ENCODE assay signal across 13 cellular contexts in genomic region chr15:33985287-33985686, GRCh38. TPM values are rescaled to one million over a fixed set of nuclear protein-coding genes. Genes with fewer than 3 reads are reported as not detected.
DNase-seq lines count a peak whose midpoint lies in the region; ATAC-seq and TF ChIP-seq lines count a peak whose summit lies in the region.
"Had no signal": no experiment of that assay in that cellular context is flagged by ENCODE, and none has a peak within 500 bp of the region (broad histone marks: within the 10 kb centered on the region; RNA-seq: fewer than 3 reads in every experiment).

No MANE protein-coding gene starts in this region.

- no peak overlapping the region for H4K91ac ChIP-seq in H9 (ENCODE audit: insufficient read length, low read depth, low read length)

- H3K23me2 ChIP-seq in H9 (ENCODE audit: insufficient read length, low read depth, low read length, poor library complexity, severe bottlenecking) = no peaks in the 10 kb centered on the region

- DNase-seq in H9 = no peak
- DNase-seq in foreskin melanocyte = peak; percentile 45
- DNase-seq in smooth muscle cell (lab: John Stamatoyannopoulos, UW; ENCODE audit: unreplicated experiment) = no peak
- no peak for DNase-seq in right lobe of liver
- DNase-seq in HEK293T (ENCODE audit: extremely low spot score) = no peak
- no peak for DNase-seq in activated CD8-positive, alpha-beta memory T cell treated with anti-CD3 and anti-CD28 coated beads, Interleukin-2, amount 50 U/mL, for 4 hours
- no peak for DNase-seq in activated naive CD8-positive, alpha-beta T cell treated with anti-CD3 and anti-CD28 coated beads for 36 hours
- DNase-seq: effector CD8-positive, alpha-beta T cell; NCI-H187 treated with DMSO at 0.1 percent for 48 hours; ovary; PC-9 had no signal

- no peak overlapping the region for H2BK5ac ChIP-seq in H9 (ENCODE audit: insufficient read length, low read length)

- H3K9me3 ChIP-seq in H9 (ENCODE audit: control insufficient read depth, low read depth, low read length) = no peaks in the 10 kb centered on the region
- no peaks in the 10 kb centered on the region for H3K9me3 ChIP-seq in smooth muscle cell (replicated peaks; ENCODE audit: low read depth)
- H3K9me3 ChIP-seq in right lobe of liver = no peaks in the 10 kb centered on the region
- H3K9me3 ChIP-seq: ovary had no signal

- no peak overlapping the region for H2BK120ac ChIP-seq in H9 (ENCODE audit: low read depth, low read length, poor library complexity, severe bottlenecking)

- no peak overlapping the region for H2BK15ac ChIP-seq in H9 (ENCODE audit: low read depth, low read length)

- no peak overlapping the region for H3K18ac ChIP-seq in H9 (ENCODE audit: insufficient read length, low read depth, low read length)

- H3T11ph ChIP-seq in H9 (ENCODE audit: low read length) = no peak overlapping the region

- POLR2A ChIA-PET in HEK293T (lab: Yijun Ruan, JAX) = no interaction called here

- no peak overlapping the region for H4K8ac ChIP-seq in H9 (replicated peaks; ENCODE audit: insufficient read length, low read depth, low read length)

- no peak overlapping the region for H2AK5ac ChIP-seq in H9 (ENCODE audit: insufficient read length, low read length)

- no peak overlapping the region for H3K27ac ChIP-seq in H9 (ENCODE audit: insufficient read length, low read depth, low read length)
- H3K27ac ChIP-seq in angular gyrus (ENCODE audit: low read depth, low read length) = peak overlapping the region; percentile 62
- peak overlapping the region; percentile 64 for H3K27ac ChIP-seq in smooth muscle cell (ENCODE audit: low read depth)
- no peak overlapping the region for H3K27ac ChIP-seq in right lobe of liver
- H3K27ac ChIP-seq: ovary, PC-9 had no signal

- no peaks in the 10 kb centered on the region for H3K4me1 ChIP-seq in H9 (ENCODE audit: insufficient read depth, low read length)
- peaks cover 3% of the 10 kb centered on the region for H3K4me1 ChIP-seq in smooth muscle cell (ENCODE audit: low read depth)
- H3K4me1 ChIP-seq in right lobe of liver = no peaks in the 10 kb centered on the region

- no peaks in the 10 kb centered on the region for H3K79me1 ChIP-seq in H9 (ENCODE audit: insufficient read depth, low read depth, low read length, poor library complexity, severe bottlenecking)

- H3K27ac Mint-ChIP-seq in H9 = peak overlapping the region in 2 of 3 experiments; percentile 46 to 57; a peak in 2 of 7 replicates
- no peak overlapping the region for H3K27ac Mint-ChIP-seq in activated naive CD8-positive, alpha-beta T cell treated with anti-CD3 and anti-CD28 coated beads for 36 hours

- H3K56ac ChIP-seq in H9 (ENCODE audit: insufficient read length, low read depth, low read length) = no peak overlapping the region

- H3K4me3 Mint-ChIP-seq in H9 = no peak overlapping the region
- no peak overlapping the region for H3K4me3 Mint-ChIP-seq in activated naive CD8-positive, alpha-beta T cell treated with anti-CD3 and anti-CD28 coated beads for 36 hours

- no peaks in the 10 kb centered on the region; a peak in 1 of 7 replicates for H3K36me3 Mint-ChIP-seq in H9 (ENCODE audit: insufficient read depth in 1 of 3, low read depth in 3 of 3)
- H3K36me3 Mint-ChIP-seq in activated naive CD8-positive, alpha-beta T cell treated with anti-CD3 and anti-CD28 coated beads for 36 hours = peaks cover 2% of the 10 kb centered on the region

- H3K4me1 Mint-ChIP-seq in H9 = peaks cover 9 to 16% of the 10 kb centered on the region in 2 experiments
- H3K4me1 Mint-ChIP-seq in activated naive CD8-positive, alpha-beta T cell treated with anti-CD3 and anti-CD28 coated beads for 36 hours = peaks cover 14% of the 10 kb centered on the region

- H2BK20ac ChIP-seq in H9 (ENCODE audit: low read depth, low read length, poor library complexity, severe bottlenecking) = no peak overlapping the region

- no CpG with 5 or more reads among the region's 1 CpG for WGBS in H9 (ENCODE audit: extremely low coverage, insufficient read length, low lambda C conversion rate)
- 62% methylated on average over 1 of the region's 1 CpG for WGBS in smooth muscle cell (ENCODE audit: low lambda C conversion rate)
- WGBS in right lobe of liver (ENCODE audit: insufficient coverage, low coverage, low lambda C conversion rate, missing lambda C conversion rate) = 50% methylated on average over 1 of the region's 1 CpG

- no peaks in the 10 kb centered on the region for H3K27me3 ChIP-seq in H9 (ENCODE audit: insufficient read depth, low read length)
- no peaks in the 10 kb centered on the region for H3K27me3 ChIP-seq in smooth muscle cell (ENCODE audit: low read depth)
- H3K27me3 ChIP-seq in right lobe of liver = no peaks in the 10 kb centered on the region
- H3K27me3 ChIP-seq: ovary had no signal

- no peak for ATAC-seq in right lobe of liver

- intact Hi-C loops in right lobe of liver (cut with DNase I) = no loop called here

- H3K79me2 ChIP-seq in H9 (ENCODE audit: insufficient read depth, low read length) = no peaks in the 10 kb centered on the region; the same call in 1 of the 2 replicates
- no peaks in the 10 kb centered on the region for H3K79me2 ChIP-seq in smooth muscle cell (ENCODE audit: low read depth)

- no peaks in the 10 kb centered on the region for H3K27me3 Mint-ChIP-seq in H9 (ENCODE audit: low read depth)
- no peaks in the 10 kb centered on the region for H3K27me3 Mint-ChIP-seq in activated naive CD8-positive, alpha-beta T cell treated with anti-CD3 and anti-CD28 coated beads for 36 hours

- no peak overlapping the region for H3K9ac ChIP-seq in H9 (ENCODE audit: extremely low read depth, insufficient read length, low read length)
- H3K9ac ChIP-seq in smooth muscle cell (ENCODE audit: low read depth) = peak overlapping the region; percentile 42

- no peaks in the 10 kb centered on the region for H3K9me3 Mint-ChIP-seq in H9
- H3K9me3 Mint-ChIP-seq in activated naive CD8-positive, alpha-beta T cell treated with anti-CD3 and anti-CD28 coated beads for 36 hours = no peaks in the 10 kb centered on the region

- H3K14ac ChIP-seq in H9 (ENCODE audit: insufficient read depth, low read length) = no peak overlapping the region

- H3K23ac ChIP-seq in H9 (ENCODE audit: insufficient read length, low read depth, low read length) = no peak overlapping the region

- H3K4me2 ChIP-seq in H9 (ENCODE audit: insufficient read depth, insufficient read length, low read length) = no peak overlapping the region
- H3K4me2 ChIP-seq in smooth muscle cell = no peak overlapping the region
- H3K4me2 ChIP-seq: PC-9 had no signal

- no peak overlapping the region for H3K4ac ChIP-seq in H9 (ENCODE audit: low read depth, low read length)

- no peaks in the 10 kb centered on the region for H3F3A ChIP-seq in smooth muscle cell (ENCODE audit: low read depth)

- H2BK12ac ChIP-seq in H9 (ENCODE audit: insufficient read length, low read depth, low read length) = no peak overlapping the region

- TF ChIP-seq CTCF in H9 (conservative IDR thresholded peaks at IDR 0.05) (no peak), smooth muscle cell (IDR thresholded peaks at IDR 0.05; ENCODE audit: borderline replicate concordance, insufficient read depth, poor library complexity, severe bottlenecking) (no peak), right lobe of liver (IDR thresholded peaks at IDR 0.05) (no peak)

- no peak overlapping the region for H4K5ac ChIP-seq in H9 (ENCODE audit: insufficient read length, low read depth, low read length)

- H3K36me3 ChIP-seq in smooth muscle cell (ENCODE audit: low read depth) = no peaks in the 10 kb centered on the region
- no peaks in the 10 kb centered on the region for H3K36me3 ChIP-seq in right lobe of liver
- H3K36me3 ChIP-seq: ovary had no signal

- no peaks in the 10 kb centered on the region for H4K20me1 ChIP-seq in H9 (ENCODE audit: control insufficient read depth, insufficient read depth, insufficient read length)
- no peaks in the 10 kb centered on the region for H4K20me1 ChIP-seq in smooth muscle cell (ENCODE audit: low read depth)

- no peak overlapping the region for H3K4me3 ChIP-seq in smooth muscle cell
- no peak overlapping the region for H3K4me3 ChIP-seq in right lobe of liver
- H3K4me3 ChIP-seq: ovary, PC-9 had no signal

- no peak overlapping the region for H2AFZ ChIP-seq in H9 (ENCODE audit: low read length)
- H2AFZ ChIP-seq in smooth muscle cell (ENCODE audit: low read depth) = no peak overlapping the region
- H2AFZ ChIP-seq: PC-9 had no signal

- no peak for TF ChIP-seq POLR2A in right lobe of liver (IDR thresholded peaks at IDR 0.05)

- CTCF ChIA-PET in HEK293T (lab: Yijun Ruan, JAX) = no interaction called here

TF ChIP-seq in HEK293T, 16 proteins besides CTCF, POLR2A, EP300 and RAD21:
- TF ChIP-seq FOXK2 (IDR thresholded peaks at IDR 0.05) (no peak), FOXM1 (IDR thresholded peaks at IDR 0.05; ENCODE audit: borderline replicate concordance) (no peak), ZNF384 (IDR thresholded peaks at IDR 0.05) (no peak), SUZ12 (IDR thresholded peaks at IDR 0.05) (no peak), HDGF (IDR thresholded peaks at IDR 0.05; ENCODE audit: borderline replicate concordance) (no peak), FOXA1 (IDR thresholded peaks at IDR 0.05) (no peak), BHLHE40 (IDR thresholded peaks at IDR 0.05; ENCODE audit: borderline replicate concordance) (no peak), CTBP1 (IDR thresholded peaks at IDR 0.05; ENCODE audit: borderline replicate concordance) (no peak), ELF4 (IDR thresholded peaks at IDR 0.05) (no peak), ARNT (IDR thresholded peaks at IDR 0.05) (no peak)

RNA-seq across cellular contexts. Expression of gene CHRM5, which starts 17.0 kb away (rescaled TPM):
- total RNA-seq in H9 (2021) = not detected in 2 replicates
- total RNA-seq in smooth muscle cell = not detected in 2 replicates
- 0.05 TPM in 1 of 2 replicates, not detected in the other for polyA plus RNA-seq in smooth muscle cell
- total RNA-seq in right lobe of liver = not detected
- total RNA-seq in activated naive CD8-positive, alpha-beta T cell treated with anti-CD3 and anti-CD28 coated beads for 36 hours = not detected
- total RNA-seq: G401, PC-9 had no signal
- polyA plus RNA-seq: ovary had no signal

RNA-seq across cellular contexts. Expression of gene AVEN, which starts 53.7 kb away (rescaled TPM):
- total RNA-seq in H9 (2021) (16.1 and 18.3 TPM in 2 replicates), smooth muscle cell (8.2 and 10.6 TPM in 2 replicates), right lobe of liver (10 to 100 TPM in 3 of 6 experiments, 1 to 10 TPM in 3; 8.2 to 10.2 (median 9.4) TPM)
- 15.2 and 15.7 TPM in 2 replicates for polyA plus RNA-seq in smooth muscle cell
- 10 to 100 TPM; 14.9 to 15.3 TPM for total RNA-seq in activated naive CD8-positive, alpha-beta T cell treated with anti-CD3 and anti-CD28 coated beads for 36 hours

Comparison
In these comparisons a context has a peak if more than half of its experiments do, and no peak if none do; other contexts are left out.
1. H3K27ac ChIP-seq: peak in angular gyrus (single experiment) and smooth muscle cell (single experiment); none in H9 (single experiment) and right lobe of liver (0 of 3).